12 cellular contexts compared by ENCODE assay signal in the genomic region with DNA sequence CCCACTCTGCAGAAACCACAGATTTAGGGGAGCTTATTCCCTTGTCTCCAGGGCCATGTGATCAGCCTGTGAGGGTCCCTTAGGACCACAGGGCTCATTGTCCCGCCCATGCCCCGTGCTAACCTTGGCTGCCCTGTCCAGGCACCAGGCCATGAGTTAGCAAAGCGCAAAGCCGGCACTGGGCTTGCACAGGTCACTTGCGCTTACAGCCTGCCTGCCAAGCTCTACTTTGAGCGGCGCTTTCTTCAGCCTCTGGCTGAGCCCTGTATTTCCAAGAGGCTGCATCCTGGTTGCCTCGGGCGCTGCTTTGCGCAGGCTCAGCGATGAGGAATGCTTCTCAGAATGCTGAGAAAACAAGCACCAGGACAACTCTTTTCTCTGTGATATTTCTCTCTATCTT.
A peak's percentile ranks its signal among the peaks of the same experiment; 100 is the strongest.
DNase-seq lines count a peak whose midpoint lies in the region; ATAC-seq and TF ChIP-seq lines count a peak whose summit lies in the region.
"Had no signal": no experiment of that assay in that cellular context is flagged by ENCODE, and none has a peak within 500 bp of the region (broad histone marks: within the 10 kb centered on the region; RNA-seq: fewer than 3 reads in every experiment).

No MANE protein-coding gene starts in this region.

- no peaks in the 10 kb centered on the region for H3K36me3 ChIP-seq in GM23248 (ENCODE audit: low read depth)
- no peaks in the 10 kb centered on the region for H3K36me3 ChIP-seq in osteoblast (ENCODE audit: insufficient read depth, low read length)
- no peaks in the 10 kb centered on the region for H3K36me3 ChIP-seq in WERI-Rb-1

- no peaks in the 10 kb centered on the region for H3K9me2 ChIP-seq in GM23248 (ENCODE audit: insufficient read depth)

- no peak overlapping the region for H3K4me3 ChIP-seq in GM23248
- H3K4me3 ChIP-seq in osteoblast (ENCODE audit: insufficient read depth, low read length): peak overlapping the region; percentile 65
- no peak overlapping the region for H3K4me3 ChIP-seq in WERI-Rb-1 (ENCODE audit: low read depth, low read length)

- H3K79me2 ChIP-seq in GM23248 (ENCODE audit: insufficient read depth): no peaks in the 10 kb centered on the region
- no peaks in the 10 kb centered on the region for H3K79me2 ChIP-seq in osteoblast (ENCODE audit: insufficient read depth, low read length)

- peak overlapping the region; percentile 67; the same call in 1 of the 2 replicates for H3K9ac ChIP-seq in GM23248
- H3K9ac ChIP-seq: KMS-11 had no signal

- 62 to 79% methylated on average over 11 of the region's 11 CpGs for WGBS in GM23248 (ENCODE audit: low coverage in 1 of 2, low lambda C conversion rate in 2 of 2, missing lambda C conversion rate in 2 of 2), 2 experiments

- peak overlapping the region; percentile 72 for H3K4me2 ChIP-seq in GM23248 (ENCODE audit: unreplicated experiment)
- peak overlapping the region; percentile 87 for H3K4me2 ChIP-seq in osteoblast (ENCODE audit: insufficient read depth, low read length)
- H3K4me2 ChIP-seq: KMS-11 had no signal

- H2AFZ ChIP-seq in GM23248: no peak overlapping the region
- peak overlapping the region; percentile 32 for H2AFZ ChIP-seq in osteoblast (ENCODE audit: low read length)

- DNase-seq in GM23248: peak; percentile 41
- peak in 34 of 56 donors; percentile 3 to 71 (median 24) for DNase-seq in amygdala (lab: John Stamatoyannopoulos, UW)
- DNase-seq in globus pallidus (ENCODE audit: low spot score): peak; percentile 26
- no peak for DNase-seq in osteoblast (ENCODE audit: insufficient read length, low spot score, missing footprints)
- DNase-seq in WERI-Rb-1: no peak
- DNase-seq in ureter (ENCODE audit: low spot score): no peak
- DNase-seq in occipital lobe (lab: John Stamatoyannopoulos, UW): no peak
- DNase-seq: AML-193, DND-41 had no signal

- H3K4me1 ChIP-seq in GM23248 (ENCODE audit: insufficient read depth): peaks cover 22% of the 10 kb centered on the region
- H3K4me1 ChIP-seq in osteoblast (ENCODE audit: insufficient read depth, low read length): peaks cover 26% of the 10 kb centered on the region

- peaks cover 29% of the 10 kb centered on the region for H3F3A ChIP-seq in GM23248 (ENCODE audit: insufficient read depth)

- no peak for ATAC-seq in GM21526 (IDR thresholded peaks at IDR 0.05; ENCODE audit: low FRiP score, unreplicated experiment)
- ATAC-seq: HCT116 had no signal

- in situ Hi-C loops in GM23248 (cut with MboI): no loop called here

- TF ChIP-seq CTCF in osteoblast (IDR thresholded peaks at IDR 0.05; ENCODE audit: extremely low read depth, low read depth, low read length) (no peak), WERI-Rb-1 (IDR thresholded peaks at IDR 0.05; ENCODE audit: low read depth, low read length) (no peak)

- H4K20me1 ChIP-seq in GM23248 (ENCODE audit: insufficient read depth) (no peaks in the 10 kb centered on the region), osteoblast (ENCODE audit: insufficient read depth, low read length) (no peaks in the 10 kb centered on the region)

- H3K27ac ChIP-seq in GM23248 (no peak overlapping the region), osteoblast (ENCODE audit: low read depth, low read length) (peak overlapping the region; percentile 93), WERI-Rb-1 (no peak overlapping the region)
- H3K27ac ChIP-seq: KMS-11 had no signal

- H3K9me3 ChIP-seq in GM23248 (ENCODE audit: low read depth) (no peaks in the 10 kb centered on the region), osteoblast (ENCODE audit: low read depth, low read length) (no peaks in the 10 kb centered on the region), WERI-Rb-1 (ENCODE audit: severe bottlenecking) (no peaks in the 10 kb centered on the region)

- H3K27me3 ChIP-seq in GM23248 (replicated peaks; ENCODE audit: insufficient read depth) (peaks cover 15% of the 10 kb centered on the region), osteoblast (ENCODE audit: insufficient read depth, low read length) (no peaks in the 10 kb centered on the region), WERI-Rb-1 (ENCODE audit: insufficient read depth, low read depth, severe bottlenecking) (no peaks in the 10 kb centered on the region)

Comparison
In these comparisons a context has a peak if more than half of its experiments do, and no peak if none do; other contexts are left out.
1. DNase-seq: peak in GM23248 (single experiment), amygdala (34 of 56) and globus pallidus (single experiment); none in osteoblast (single experiment), WERI-Rb-1 (single experiment), ureter (single experiment) and occipital lobe (single experiment).